Comparison of ENCODE assay signal across 13 cellular contexts in the genomic region with DNA sequence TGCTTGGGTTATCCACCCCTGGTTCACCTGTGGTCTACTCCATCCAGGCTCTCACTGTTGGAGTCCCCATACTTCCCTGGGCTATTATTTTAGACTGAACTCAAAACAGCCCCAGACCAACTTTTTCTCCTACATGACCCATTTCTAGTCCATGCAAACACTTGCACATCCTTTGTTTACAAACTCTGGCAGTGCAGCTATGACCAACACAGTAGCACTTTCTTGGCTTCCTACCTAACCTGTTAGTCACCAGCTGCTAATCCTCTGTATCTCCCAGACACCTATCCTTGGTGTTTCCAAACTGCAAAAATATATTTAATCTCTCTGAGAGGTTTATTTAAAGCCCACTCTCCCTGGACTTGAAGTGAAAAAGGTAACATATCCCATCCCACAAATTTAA.
DNase-seq lines count a peak whose midpoint lies in the region; ATAC-seq and TF ChIP-seq lines count a peak whose summit lies in the region.
"Had no signal": no experiment of that assay in that cellular context is flagged by ENCODE, and none has a peak within 500 bp of the region (broad histone marks: within the 10 kb centered on the region; RNA-seq: fewer than 3 reads in every experiment).

No MANE protein-coding gene starts in this region.

- TF ChIP-seq RAD21 in liver (IDR thresholded peaks at IDR 0.05) = peak; percentile 10 to 22

- ATAC-seq in HG03469 (IDR thresholded peaks at IDR 0.05; ENCODE audit: unreplicated experiment) = no peak

- H3K27ac Mint-ChIP-seq in chondrocyte (ENCODE audit: unreplicated experiment) = peak overlapping the region; percentile 51
- H3K27ac Mint-ChIP-seq: type B pancreatic cell had no signal

- no peaks in the 10 kb centered on the region for H3K9me3 ChIP-seq in liver (ENCODE audit: control insufficient read depth in 4 of 4, low read length in 3 of 4)
- H3K9me3 ChIP-seq: prostate gland had no signal

- H3K27me3 Mint-ChIP-seq in chondrocyte (ENCODE audit: low read depth) = no peaks in the 10 kb centered on the region
- H3K27me3 Mint-ChIP-seq: type B pancreatic cell had no signal

- H3K4me1 ChIP-seq in liver (ENCODE audit: control insufficient read depth in 4 of 4, insufficient read depth in 4 of 4, low read length in 3 of 4) = peaks cover 9 to 35% (median 19%) of the 10 kb centered on the region in 4 donors
- H3K4me1 ChIP-seq: prostate gland had no signal

- no peaks in the 10 kb centered on the region for H3K27me3 ChIP-seq in liver (ENCODE audit: control insufficient read depth in 4 of 4, insufficient read depth in 4 of 4, low read length in 3 of 4)
- H3K27me3 ChIP-seq in H7 (ENCODE audit: control insufficient read depth, insufficient read depth, low read length) = no peaks in the 10 kb centered on the region

- no peak overlapping the region for H3K4me3 Mint-ChIP-seq in chondrocyte (ENCODE audit: unreplicated experiment)
- H3K4me3 Mint-ChIP-seq: type B pancreatic cell had no signal

- H3K9ac ChIP-seq in liver (ENCODE audit: low read depth in 1 of 2, low read length in 2 of 2) = no peak overlapping the region

- no peaks in the 10 kb centered on the region for H3K36me3 ChIP-seq in liver (ENCODE audit: control insufficient read depth in 4 of 4, insufficient read depth in 3 of 4, low read depth in 1 of 4, low read length in 3 of 4)
- H3K36me3 ChIP-seq in H7 (replicated peaks; ENCODE audit: control insufficient read depth, insufficient read depth, low read length) = no peaks in the 10 kb centered on the region
- H3K36me3 ChIP-seq: prostate gland had no signal

- H3K4me1 Mint-ChIP-seq in chondrocyte (ENCODE audit: low read depth) = peaks cover 81% of the 10 kb centered on the region

- DNase-seq in AG09309 (ENCODE audit: low read depth) (peak; percentile 43), LHCN-M2 (ENCODE audit: low read depth) (peak; percentile 75), chondrocyte (ENCODE audit: low spot score) (no peak), H7 (no peak), NCI-H446 treated with DMSO at 0.1 percent for 48 hours (lab: John Stamatoyannopoulos, UW) (no peak)
- DNase-seq in NK-92 treated with Interleukin-12 subunit alpha and Interleukin-12 subunit beta, amount 100 ng/mL, for 24 hours (lab: John Stamatoyannopoulos, UW) = no peak
- DNase-seq: activated CD4-positive, CD25-positive, alpha-beta regulatory T cell treated with anti-CD3 and anti-CD28 coated beads, Interleukin-2, amount 50 U/mL, for 72 hours; effector CD8-positive, alpha-beta T cell had no signal

- TF ChIP-seq CTCF in AG09309 (IDR thresholded peaks at IDR 0.05; ENCODE audit: control insufficient read depth, insufficient read depth, low read depth, low read length, missing control alignments) (no peak), chondrocyte (IDR thresholded peaks at IDR 0.05) (no peak), liver (IDR thresholded peaks at IDR 0.05; ENCODE audit: low read depth, low read length, missing input control) (no peak)

- H3K27ac ChIP-seq in liver (ENCODE audit: low read depth in 1 of 2, low read length in 2 of 2) = peak overlapping the region; percentile 48 to 77
- H3K27ac ChIP-seq: C4-2B, prostate gland had no signal

- H3K4me3 ChIP-seq in AG09309 (ENCODE audit: control insufficient read depth, low read depth, low read length) = no peak overlapping the region
- H3K4me3 ChIP-seq in liver (ENCODE audit: low read depth in 1 of 3, low read length in 3 of 3) = no peak overlapping the region
- no peak overlapping the region for H3K4me3 ChIP-seq in H7 (ENCODE audit: insufficient read depth, low read depth, low read length)
- H3K4me3 ChIP-seq: prostate gland had no signal

- H3K36me3 Mint-ChIP-seq in chondrocyte (ENCODE audit: low read depth) = peaks cover 2% of the 10 kb centered on the region
- H3K36me3 Mint-ChIP-seq: type B pancreatic cell had no signal

- no peaks in the 10 kb centered on the region for H3K9me3 Mint-ChIP-seq in chondrocyte (ENCODE audit: low read depth)
- H3K9me3 Mint-ChIP-seq: type B pancreatic cell had no signal

TF ChIP-seq in liver, 16 proteins besides CTCF, POLR2A, EP300 and RAD21:
- TF ChIP-seq, protein P1, sequence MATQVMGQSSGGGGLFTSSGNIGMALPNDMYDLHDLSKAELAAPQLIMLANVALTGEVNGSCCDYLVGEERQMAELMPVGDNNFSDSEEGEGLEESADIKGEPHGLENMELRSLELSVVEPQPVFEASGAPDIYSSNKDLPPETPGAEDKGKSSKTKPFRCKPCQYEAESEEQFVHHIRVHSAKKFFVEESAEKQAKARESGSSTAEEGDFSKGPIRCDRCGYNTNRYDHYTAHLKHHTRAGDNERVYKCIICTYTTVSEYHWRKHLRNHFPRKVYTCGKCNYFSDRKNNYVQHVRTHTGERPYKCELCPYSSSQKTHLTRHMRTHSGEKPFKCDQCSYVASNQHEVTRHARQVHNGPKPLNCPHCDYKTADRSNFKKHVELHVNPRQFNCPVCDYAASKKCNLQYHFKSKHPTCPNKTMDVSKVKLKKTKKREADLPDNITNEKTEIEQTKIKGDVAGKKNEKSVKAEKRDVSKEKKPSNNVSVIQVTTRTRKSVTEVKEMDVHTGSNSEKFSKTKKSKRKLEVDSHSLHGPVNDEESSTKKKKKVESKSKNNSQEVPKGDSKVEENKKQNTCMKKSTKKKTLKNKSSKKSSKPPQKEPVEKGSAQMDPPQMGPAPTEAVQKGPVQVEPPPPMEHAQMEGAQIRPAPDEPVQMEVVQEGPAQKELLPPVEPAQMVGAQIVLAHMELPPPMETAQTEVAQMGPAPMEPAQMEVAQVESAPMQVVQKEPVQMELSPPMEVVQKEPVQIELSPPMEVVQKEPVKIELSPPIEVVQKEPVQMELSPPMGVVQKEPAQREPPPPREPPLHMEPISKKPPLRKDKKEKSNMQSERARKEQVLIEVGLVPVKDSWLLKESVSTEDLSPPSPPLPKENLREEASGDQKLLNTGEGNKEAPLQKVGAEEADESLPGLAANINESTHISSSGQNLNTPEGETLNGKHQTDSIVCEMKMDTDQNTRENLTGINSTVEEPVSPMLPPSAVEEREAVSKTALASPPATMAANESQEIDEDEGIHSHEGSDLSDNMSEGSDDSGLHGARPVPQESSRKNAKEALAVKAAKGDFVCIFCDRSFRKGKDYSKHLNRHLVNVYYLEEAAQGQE (IDR thresholded peaks at IDR 0.05) = no peak
- TF ChIP-seq YY1 (IDR thresholded peaks at IDR 0.05) = peak; percentile 24
- TF ChIP-seq FOXA2 (IDR thresholded peaks at IDR 0.05) = peak; percentile 92
- TF ChIP-seq, protein P2, sequence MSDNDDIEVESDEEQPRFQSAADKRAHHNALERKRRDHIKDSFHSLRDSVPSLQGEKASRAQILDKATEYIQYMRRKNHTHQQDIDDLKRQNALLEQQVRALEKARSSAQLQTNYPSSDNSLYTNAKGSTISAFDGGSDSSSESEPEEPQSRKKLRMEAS (IDR thresholded peaks at IDR 0.05) = no peak
- TF ChIP-seq EGR1 (IDR thresholded peaks at IDR 0.05; ENCODE audit: low read depth in 2 of 2) = no peak
- TF ChIP-seq TAF1 (conservative IDR thresholded peaks at IDR 0.05) = no peak
- peak; percentile 86 for TF ChIP-seq FOXA1 (IDR thresholded peaks at IDR 0.05)
- TF ChIP-seq RXRA (IDR thresholded peaks at IDR 0.05) = peak in 1 of 2 donors; percentile 52
- TF ChIP-seq NR2F2 (IDR thresholded peaks at IDR 0.05) = no peak
- no peak for TF ChIP-seq GABPA (IDR thresholded peaks at IDR 0.05 in 1 of 2, conservative IDR thresholded peaks at IDR 0.05 in 1 of 2)
- peak; percentile 45 to 49 for TF ChIP-seq HNF4A (conservative IDR thresholded peaks at IDR 0.05)
- TF ChIP-seq HNF4G (IDR thresholded peaks at IDR 0.05) = no peak
- TF ChIP-seq, protein P3, sequence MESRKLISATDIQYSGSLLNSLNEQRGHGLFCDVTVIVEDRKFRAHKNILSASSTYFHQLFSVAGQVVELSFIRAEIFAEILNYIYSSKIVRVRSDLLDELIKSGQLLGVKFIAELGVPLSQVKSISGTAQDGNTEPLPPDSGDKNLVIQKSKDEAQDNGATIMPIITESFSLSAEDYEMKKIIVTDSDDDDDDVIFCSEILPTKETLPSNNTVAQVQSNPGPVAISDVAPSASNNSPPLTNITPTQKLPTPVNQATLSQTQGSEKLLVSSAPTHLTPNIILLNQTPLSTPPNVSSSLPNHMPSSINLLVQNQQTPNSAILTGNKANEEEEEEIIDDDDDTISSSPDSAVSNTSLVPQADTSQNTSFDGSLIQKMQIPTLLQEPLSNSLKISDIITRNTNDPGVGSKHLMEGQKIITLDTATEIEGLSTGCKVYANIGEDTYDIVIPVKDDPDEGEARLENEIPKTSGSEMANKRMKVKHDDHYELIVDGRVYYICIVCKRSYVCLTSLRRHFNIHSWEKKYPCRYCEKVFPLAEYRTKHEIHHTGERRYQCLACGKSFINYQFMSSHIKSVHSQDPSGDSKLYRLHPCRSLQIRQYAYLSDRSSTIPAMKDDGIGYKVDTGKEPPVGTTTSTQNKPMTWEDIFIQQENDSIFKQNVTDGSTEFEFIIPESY (IDR thresholded peaks at IDR 0.05) = peak; percentile 23
- peak; percentile 48 for TF ChIP-seq SP1 (IDR thresholded peaks at IDR 0.05)
- TF ChIP-seq JUND (IDR thresholded peaks at IDR 0.05) = peak; percentile 34 to 76
- TF ChIP-seq, protein P4, sequence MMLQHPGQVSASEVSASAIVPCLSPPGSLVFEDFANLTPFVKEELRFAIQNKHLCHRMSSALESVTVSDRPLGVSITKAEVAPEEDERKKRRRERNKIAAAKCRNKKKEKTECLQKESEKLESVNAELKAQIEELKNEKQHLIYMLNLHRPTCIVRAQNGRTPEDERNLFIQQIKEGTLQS (IDR thresholded peaks at IDR 0.05) = peak; percentile 49

Comparison
In these comparisons a context has a peak if more than half of its experiments do, and no peak if none do; other contexts are left out.
1. DNase-seq: peak in AG09309 (single experiment) and LHCN-M2 (single experiment); none in chondrocyte (single experiment), H7 (single experiment), NK-92 treated with Interleukin-12 subunit alpha and Interleukin-12 subunit beta, amount 100 ng/mL, for 24 hours (single experiment) and NCI-H446 treated with DMSO at 0.1 percent for 48 hours (single experiment).